ENCODE assay signal across 15 cellular contexts in the genomic region with DNA sequence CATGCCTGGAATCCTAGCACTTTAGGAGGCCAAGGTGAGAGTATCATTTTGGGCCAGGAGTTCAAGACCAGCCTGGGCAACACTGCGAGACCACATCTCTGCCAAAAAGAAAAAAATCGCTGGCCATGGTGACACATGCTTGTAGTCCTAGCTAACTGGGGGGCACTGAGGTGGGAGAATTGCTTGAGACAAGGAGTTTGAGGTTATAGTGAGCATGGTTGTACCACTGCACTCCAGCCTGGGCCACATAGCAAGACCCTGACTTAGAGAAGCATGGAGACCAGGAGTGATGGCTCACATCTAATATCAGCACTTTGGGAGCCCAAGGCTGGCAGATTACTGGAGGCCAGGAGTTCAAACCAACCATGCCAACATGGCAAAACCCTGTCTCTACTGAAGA. TPM values are rescaled to one million over a fixed set of nuclear protein-coding genes. Genes with fewer than 3 reads are reported as not detected.
DNase-seq lines count a peak whose midpoint lies in the region; ATAC-seq and TF ChIP-seq lines count a peak whose summit lies in the region.
"Had no signal": no experiment of that assay in that cellular context is flagged by ENCODE, and none has a peak within 500 bp of the region (broad histone marks: within the 10 kb centered on the region; RNA-seq: fewer than 3 reads in every experiment).

No MANE protein-coding gene starts in this region.

- intact Hi-C loops in activated naive CD4-positive, alpha-beta T cell treated with anti-CD3 and anti-CD28 coated beads for 36 hours (cut with micrococcal nuclease), result no loop called here
- intact Hi-C loops in activated B cell treated with CpG ODN at 0.5 μM for 24 hours (cut with micrococcal nuclease), result no loop called here

- no peaks in the 10 kb centered on the region for H3K4me1 ChIP-seq in endodermal cell (ENCODE audit: control insufficient read depth, insufficient read depth, low read length)

- CTCF ChIA-PET in activated naive CD4-positive, alpha-beta T cell treated with anti-CD3 and anti-CD28 coated beads for 36 hours (lab: Charles Lee), result interaction anchor here (1.0 kb wide), 1 partner anchor 78 kb away, joined by 4 read pairs; no protein-coding TSS in a partner anchor
- CTCF ChIA-PET in activated B cell treated with CpG ODN at 0.5 μM for 24 hours (lab: Charles Lee), result interaction anchor here (1.5 kb wide), 1 partner anchor 77 kb away, joined by 4 read pairs; no protein-coding TSS in a partner anchor

- H3K27me3 ChIP-seq in endodermal cell (ENCODE audit: control insufficient read depth, insufficient read depth, low read length, poor library complexity, severe bottlenecking), result no peaks in the 10 kb centered on the region
- H3K27me3 ChIP-seq: pancreas had no signal

- POLR2A ChIA-PET in activated B cell treated with CpG ODN at 0.5 μM for 24 hours (lab: Charles Lee), result interaction anchor here (0.6 to 3.4 kb wide), 3 partner anchors 9 to 861 kb away, joined by 3 to 19 read pairs (median 9); partner anchors contain the start of genes ORMDL2 and PTGES3

- DNase-seq in activated naive CD4-positive, alpha-beta T cell treated with anti-CD3 and anti-CD28 coated beads for 36 hours, result no peak
- DNase-seq in activated naive CD4-positive, alpha-beta T cell (lab: John Stamatoyannopoulos, UW), result no peak
- DNase-seq in activated B cell treated with CpG ODN at 0.5 μM for 24 hours, result peak; percentile 11
- peak; percentile 43 for DNase-seq in endodermal cell
- peak; percentile 26 for DNase-seq in stimulated activated CD8-positive, alpha-beta memory T cell treated with anti-CD3 and anti-CD28 coated beads, Interleukin-4, amount 100 ng/mL, for 48 hours
- DNase-seq in NCI-H2081 treated with DMSO at 0.1 percent for 48 hours (lab: John Stamatoyannopoulos, UW), result no peak
- DNase-seq in CD1c-positive myeloid dendritic cell (ENCODE audit: extremely low spot score), result no peak
- DNase-seq: dermis blood vessel endothelial cell, Karpas-422, mammary epithelial cell, NCI-H1694, NCI-H526, T1000 had no signal

- no peak overlapping the region for H3K4me3 ChIP-seq in endodermal cell (ENCODE audit: low read length)
- H3K4me3 ChIP-seq: pancreas had no signal

- peaks cover 77% of the 10 kb centered on the region for H3K4me1 Mint-ChIP-seq in activated naive CD4-positive, alpha-beta T cell treated with anti-CD3 and anti-CD28 coated beads for 36 hours (ENCODE audit: low read depth)
- H3K4me1 Mint-ChIP-seq in activated B cell treated with CpG ODN at 0.5 μM for 24 hours, result peaks cover 56% of the 10 kb centered on the region
- H3K4me1 Mint-ChIP-seq in endodermal cell, result peaks cover under 1% of the 10 kb centered on the region

- peaks cover 66% of the 10 kb centered on the region for H3K36me3 ChIP-seq in endodermal cell (ENCODE audit: control insufficient read depth, insufficient read depth, low read length)

- peaks cover under 1% of the 10 kb centered on the region for H3K9me3 Mint-ChIP-seq in activated naive CD4-positive, alpha-beta T cell treated with anti-CD3 and anti-CD28 coated beads for 36 hours
- H3K9me3 Mint-ChIP-seq in activated B cell treated with CpG ODN at 0.5 μM for 24 hours (no peaks in the 10 kb centered on the region), endodermal cell (no peaks in the 10 kb centered on the region)

- H3K36me3 Mint-ChIP-seq in activated naive CD4-positive, alpha-beta T cell treated with anti-CD3 and anti-CD28 coated beads for 36 hours (ENCODE audit: low read depth), result peaks cover 40% of the 10 kb centered on the region
- H3K36me3 Mint-ChIP-seq in activated B cell treated with CpG ODN at 0.5 μM for 24 hours (ENCODE audit: low read depth) (peaks cover 46% of the 10 kb centered on the region), endodermal cell (ENCODE audit: low read depth) (peaks cover 51% of the 10 kb centered on the region)

- peak overlapping the region; percentile 38 for H3K27ac Mint-ChIP-seq in activated naive CD4-positive, alpha-beta T cell treated with anti-CD3 and anti-CD28 coated beads for 36 hours
- H3K27ac Mint-ChIP-seq in activated B cell treated with CpG ODN at 0.5 μM for 24 hours (peak overlapping the region; percentile 41), endodermal cell (no peak overlapping the region)

- no peak overlapping the region for H3K27ac ChIP-seq in endodermal cell (ENCODE audit: low read depth, low read length)
- H3K27ac ChIP-seq: pancreas had no signal

- TF ChIP-seq CTCF in activated B cell treated with CpG ODN at 0.5 μM for 24 hours (IDR thresholded peaks at IDR 0.05), result no peak
- no peak for TF ChIP-seq CTCF in endodermal cell (conservative IDR thresholded peaks at IDR 0.05)

- no peak overlapping the region for H3K4me3 Mint-ChIP-seq in activated naive CD4-positive, alpha-beta T cell treated with anti-CD3 and anti-CD28 coated beads for 36 hours
- no peak overlapping the region for H3K4me3 Mint-ChIP-seq in activated B cell treated with CpG ODN at 0.5 μM for 24 hours
- no peak overlapping the region for H3K4me3 Mint-ChIP-seq in endodermal cell

- no peak for ATAC-seq in activated B cell treated with CpG ODN at 0.5 μM for 24 hours (ENCODE audit: low read depth)
- ATAC-seq in GM21723 (IDR thresholded peaks at IDR 0.05; ENCODE audit: unreplicated experiment), result no peak
- ATAC-seq: pancreas had no signal

- peaks cover under 1% of the 10 kb centered on the region for H3K9me3 ChIP-seq in endodermal cell (ENCODE audit: control insufficient read depth, low read length)
- H3K9me3 ChIP-seq: pancreas had no signal

- no peaks in the 10 kb centered on the region for H3K27me3 Mint-ChIP-seq in activated naive CD4-positive, alpha-beta T cell treated with anti-CD3 and anti-CD28 coated beads for 36 hours (ENCODE audit: low read depth)
- no peaks in the 10 kb centered on the region for H3K27me3 Mint-ChIP-seq in activated B cell treated with CpG ODN at 0.5 μM for 24 hours
- no peaks in the 10 kb centered on the region for H3K27me3 Mint-ChIP-seq in endodermal cell (ENCODE audit: insufficient read depth)

- H3K9ac ChIP-seq in endodermal cell (ENCODE audit: extremely low read depth, low read length, poor library complexity, severe bottlenecking), result no peak overlapping the region

- 86 to 100% methylated on average over 2 of the region's 2 CpGs for WGBS in endodermal cell (ENCODE audit: insufficient coverage in 1 of 2, insufficient read length in 1 of 2), 2 experiments

RNA-seq across cellular contexts. Expression of gene PTGES3, which starts 9.2 kb away (rescaled TPM):
- total RNA-seq in activated naive CD4-positive, alpha-beta T cell treated with anti-CD3 and anti-CD28 coated beads for 36 hours, result 100 to 1,000 TPM; 289 to 293 TPM
- 183 and 185 TPM in 2 replicates for total RNA-seq in activated B cell treated with CpG ODN at 0.5 μM for 24 hours
- total RNA-seq in endodermal cell, result 100 to 1,000 TPM; 275 to 320 TPM
- polyA plus RNA-seq in endodermal cell (2013, experiment 1 of 2), result 328 TPM
- 314 TPM for polyA plus RNA-seq in endodermal cell (2013, experiment 2 of 2)

RNA-seq across cellular contexts. Expression of gene ATP5F1B, which starts 33.1 kb away (rescaled TPM):
- total RNA-seq in activated naive CD4-positive, alpha-beta T cell treated with anti-CD3 and anti-CD28 coated beads for 36 hours, result 100 to 1,000 TPM; 854 to 863 TPM
- 499 and 503 TPM in 2 replicates for total RNA-seq in activated B cell treated with CpG ODN at 0.5 μM for 24 hours
- total RNA-seq in endodermal cell, result 100 to 1,000 TPM; 653 to 681 TPM
- polyA plus RNA-seq in endodermal cell (2013, experiment 1 of 2), result 736 TPM
- polyA plus RNA-seq in endodermal cell (2013, experiment 2 of 2), result 668 TPM

RNA-seq across cellular contexts. Expression of gene NACA, which starts 46.2 kb away (rescaled TPM):
- total RNA-seq in activated naive CD4-positive, alpha-beta T cell treated with anti-CD3 and anti-CD28 coated beads for 36 hours, result 1,000 to 10,000 TPM; 1,279 to 1,321 TPM
- 1,104 and 1,342 TPM in 2 replicates for total RNA-seq in activated B cell treated with CpG ODN at 0.5 μM for 24 hours
- 100 to 1,000 TPM; 817 to 958 TPM for total RNA-seq in endodermal cell
- 1,626 TPM for polyA plus RNA-seq in endodermal cell (2013, experiment 1 of 2)
- 1,491 TPM for polyA plus RNA-seq in endodermal cell (2013, experiment 2 of 2)

RNA-seq across cellular contexts. Expression of gene BAZ2A, which starts 48.7 kb away (rescaled TPM):
- 10 to 100 TPM; 78.3 to 80.0 TPM for total RNA-seq in activated naive CD4-positive, alpha-beta T cell treated with anti-CD3 and anti-CD28 coated beads for 36 hours
- 153 and 192 TPM in 2 replicates for total RNA-seq in activated B cell treated with CpG ODN at 0.5 μM for 24 hours
- total RNA-seq in endodermal cell, result 100 to 1,000 TPM; 125 to 137 TPM
- polyA plus RNA-seq in endodermal cell (2013, experiment 1 of 2), result 93.1 TPM
- 89.0 TPM for polyA plus RNA-seq in endodermal cell (2013, experiment 2 of 2)

Comparison
In these comparisons a context has a peak if more than half of its experiments do, and no peak if none do; other contexts are left out.
1. DNase-seq: peak in activated B cell treated with CpG ODN at 0.5 μM for 24 hours (single experiment), endodermal cell (single experiment) and stimulated activated CD8-positive, alpha-beta memory T cell treated with anti-CD3 and anti-CD28 coated beads, Interleukin-4, amount 100 ng/mL, for 48 hours (single experiment); none in activated naive CD4-positive, alpha-beta T cell treated with anti-CD3 and anti-CD28 coated beads for 36 hours (single experiment), activated naive CD4-positive, alpha-beta T cell (0 of 4), NCI-H2081 treated with DMSO at 0.1 percent for 48 hours (single experiment) and CD1c-positive myeloid dendritic cell (single experiment).